ENCODE assay signal across 1 cellular context in genomic region chr1:51729156-51729823, GRCh38.
TF ChIP-seq lines count a peak whose summit lies in the region.

No MANE protein-coding gene starts in this region.

TF ChIP-seq in HepG2, 621 proteins besides CTCF, POLR2A, EP300 and RAD21 (continued from another document and continues in another):
- TF ChIP-seq, protein P1, sequence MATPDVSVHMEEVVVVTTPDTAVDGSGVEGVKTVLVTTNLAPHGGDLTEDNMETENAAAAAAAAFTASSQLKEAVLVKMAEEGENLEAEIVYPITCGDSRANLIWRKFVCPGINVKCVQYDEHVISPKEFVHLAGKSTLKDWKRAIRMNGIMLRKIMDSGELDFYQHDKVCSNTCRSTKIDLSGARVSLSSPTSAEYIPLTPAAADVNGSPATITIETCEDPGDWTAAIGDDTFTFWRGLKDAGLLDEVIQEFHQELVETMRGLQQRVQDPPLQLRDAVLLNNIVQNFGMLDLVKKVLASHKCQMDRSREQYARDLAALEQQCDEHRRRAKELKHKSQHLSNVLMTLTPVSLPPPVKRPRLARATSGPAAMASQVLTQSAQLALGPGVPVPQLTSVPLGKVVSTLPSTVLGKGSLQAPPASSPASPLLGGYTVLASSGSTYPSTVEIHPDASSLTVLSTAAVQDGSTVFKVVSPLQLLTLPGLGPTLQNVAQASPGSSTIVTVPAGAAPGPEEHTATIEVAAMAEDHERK (CRISPR knock-in tag; IDR thresholded peaks at IDR 0.05; ENCODE audit: low read depth), result no peak
- TF ChIP-seq ZNF124 (CRISPR knock-in tag; IDR thresholded peaks at IDR 0.05), result no peak
- no peak for TF ChIP-seq ZNF841 (CRISPR knock-in tag; IDR thresholded peaks at IDR 0.05; ENCODE audit: borderline replicate concordance)
- TF ChIP-seq ZNF205 (CRISPR knock-in tag; IDR thresholded peaks at IDR 0.05), result 0 out of 2 replicates have a peak, but pooled peaks have one; percentile 24
- no peak for TF ChIP-seq SMAD9 (CRISPR knock-in tag; IDR thresholded peaks at IDR 0.05)
- no peak for TF ChIP-seq RCOR2 (CRISPR knock-in tag; IDR thresholded peaks at IDR 0.05)
- no peak for TF ChIP-seq FOSL1 (CRISPR knock-in tag; IDR thresholded peaks at IDR 0.05; ENCODE audit: borderline replicate concordance)
- no peak; the same call in 1 of the 2 replicates for TF ChIP-seq ZBTB20 (CRISPR knock-in tag; IDR thresholded peaks at IDR 0.05; ENCODE audit: borderline replicate concordance, low read depth)
- TF ChIP-seq IRF2 (CRISPR knock-in tag; IDR thresholded peaks at IDR 0.05), result peak; percentile 25; the same call in 1 of the 2 replicates
- TF ChIP-seq, protein P2, sequence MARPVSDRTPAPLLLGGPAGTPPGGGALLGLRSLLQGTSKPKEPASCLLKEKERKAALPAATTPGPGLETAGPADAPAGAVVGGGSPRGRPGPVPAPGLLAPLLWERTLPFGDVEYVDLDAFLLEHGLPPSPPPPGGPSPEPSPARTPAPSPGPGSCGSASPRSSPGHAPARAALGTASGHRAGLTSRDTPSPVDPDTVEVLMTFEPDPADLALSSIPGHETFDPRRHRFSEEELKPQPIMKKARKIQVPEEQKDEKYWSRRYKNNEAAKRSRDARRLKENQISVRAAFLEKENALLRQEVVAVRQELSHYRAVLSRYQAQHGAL (CRISPR knock-in tag; IDR thresholded peaks at IDR 0.05; ENCODE audit: not compliant biosample characterization), result no peak
- no peak for TF ChIP-seq ISX (CRISPR knock-in tag; conservative IDR thresholded peaks at IDR 0.05)
- TF ChIP-seq PCBP2 (optimal IDR thresholded peaks at IDR 0.05; ENCODE audit: low read depth, low read length, poor library complexity, severe bottlenecking), result no peak
- no peak for TF ChIP-seq NONO (IDR thresholded peaks at IDR 0.05)
- peak; percentile 80 for TF ChIP-seq NONO (CRISPR knock-in tag; conservative IDR thresholded peaks at IDR 0.05)
- TF ChIP-seq, protein P3, sequence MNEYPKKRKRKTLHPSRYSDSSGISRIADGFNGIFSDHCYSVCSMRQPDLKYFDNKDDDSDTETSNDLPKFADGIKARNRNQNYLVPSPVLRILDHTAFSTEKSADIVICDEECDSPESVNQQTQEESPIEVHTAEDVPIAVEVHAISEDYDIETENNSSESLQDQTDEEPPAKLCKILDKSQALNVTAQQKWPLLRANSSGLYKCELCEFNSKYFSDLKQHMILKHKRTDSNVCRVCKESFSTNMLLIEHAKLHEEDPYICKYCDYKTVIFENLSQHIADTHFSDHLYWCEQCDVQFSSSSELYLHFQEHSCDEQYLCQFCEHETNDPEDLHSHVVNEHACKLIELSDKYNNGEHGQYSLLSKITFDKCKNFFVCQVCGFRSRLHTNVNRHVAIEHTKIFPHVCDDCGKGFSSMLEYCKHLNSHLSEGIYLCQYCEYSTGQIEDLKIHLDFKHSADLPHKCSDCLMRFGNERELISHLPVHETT (CRISPR knock-in tag; conservative IDR thresholded peaks at IDR 0.05), result no peak
- TF ChIP-seq ZSCAN12 (CRISPR knock-in tag; IDR thresholded peaks at IDR 0.05), result no peak
- no peak for TF ChIP-seq ADNP (CRISPR knock-in tag; IDR thresholded peaks at IDR 0.05)
- no peak for TF ChIP-seq ZNF333 (CRISPR knock-in tag; IDR thresholded peaks at IDR 0.05; ENCODE audit: borderline replicate concordance)
- TF ChIP-seq, protein P4, sequence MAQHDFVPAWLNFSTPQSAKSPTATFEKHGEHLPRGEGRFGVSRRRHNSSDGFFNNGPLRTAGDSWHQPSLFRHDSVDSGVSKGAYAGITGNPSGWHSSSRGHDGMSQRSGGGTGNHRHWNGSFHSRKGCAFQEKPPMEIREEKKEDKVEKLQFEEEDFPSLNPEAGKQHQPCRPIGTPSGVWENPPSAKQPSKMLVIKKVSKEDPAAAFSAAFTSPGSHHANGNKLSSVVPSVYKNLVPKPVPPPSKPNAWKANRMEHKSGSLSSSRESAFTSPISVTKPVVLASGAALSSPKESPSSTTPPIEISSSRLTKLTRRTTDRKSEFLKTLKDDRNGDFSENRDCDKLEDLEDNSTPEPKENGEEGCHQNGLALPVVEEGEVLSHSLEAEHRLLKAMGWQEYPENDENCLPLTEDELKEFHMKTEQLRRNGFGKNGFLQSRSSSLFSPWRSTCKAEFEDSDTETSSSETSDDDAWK (CRISPR knock-in tag; IDR thresholded peaks at IDR 0.05), result no peak
- peak; percentile 46; the same call in 1 of the 2 replicates for TF ChIP-seq ZFP90 (CRISPR knock-in tag; IDR thresholded peaks at IDR 0.05; ENCODE audit: borderline replicate concordance)
- no peak for TF ChIP-seq ZSCAN31 (CRISPR knock-in tag; IDR thresholded peaks at IDR 0.05; ENCODE audit: low read depth)
- TF ChIP-seq HIVEP1 (CRISPR knock-in tag; IDR thresholded peaks at IDR 0.05), result no peak
- TF ChIP-seq ZNF407 (CRISPR knock-in tag; IDR thresholded peaks at IDR 0.05; ENCODE audit: not compliant biosample characterization), result peak; percentile 68
- no peak for TF ChIP-seq SRF (IDR thresholded peaks at IDR 0.05; ENCODE audit: low read depth, low read length)
- no peak; the same call in 1 of the 2 replicates for TF ChIP-seq ZSCAN20 (CRISPR knock-in tag; IDR thresholded peaks at IDR 0.05; ENCODE audit: borderline replicate concordance)
- TF ChIP-seq CAMTA2 (CRISPR knock-in tag; IDR thresholded peaks at IDR 0.05; ENCODE audit: borderline replicate concordance), result 0 out of 2 replicates have a peak, but pooled peaks have one; percentile 24
- TF ChIP-seq KAT2B (IDR thresholded peaks at IDR 0.05; ENCODE audit: borderline replicate concordance, low read depth, low read length), result no peak
- TF ChIP-seq ZBTB37 (CRISPR knock-in tag; IDR thresholded peaks at IDR 0.05), result no peak
- TF ChIP-seq ATF7 (IDR thresholded peaks at IDR 0.05), result no peak
- TF ChIP-seq ATF7 (CRISPR knock-in tag; IDR thresholded peaks at IDR 0.05), result no peak
- TF ChIP-seq RNF2 (conservative IDR thresholded peaks at IDR 0.05; ENCODE audit: low read depth), result no peak
- TF ChIP-seq NKX3-1 (CRISPR knock-in tag; IDR thresholded peaks at IDR 0.05), result no peak
- TF ChIP-seq, protein P5, sequence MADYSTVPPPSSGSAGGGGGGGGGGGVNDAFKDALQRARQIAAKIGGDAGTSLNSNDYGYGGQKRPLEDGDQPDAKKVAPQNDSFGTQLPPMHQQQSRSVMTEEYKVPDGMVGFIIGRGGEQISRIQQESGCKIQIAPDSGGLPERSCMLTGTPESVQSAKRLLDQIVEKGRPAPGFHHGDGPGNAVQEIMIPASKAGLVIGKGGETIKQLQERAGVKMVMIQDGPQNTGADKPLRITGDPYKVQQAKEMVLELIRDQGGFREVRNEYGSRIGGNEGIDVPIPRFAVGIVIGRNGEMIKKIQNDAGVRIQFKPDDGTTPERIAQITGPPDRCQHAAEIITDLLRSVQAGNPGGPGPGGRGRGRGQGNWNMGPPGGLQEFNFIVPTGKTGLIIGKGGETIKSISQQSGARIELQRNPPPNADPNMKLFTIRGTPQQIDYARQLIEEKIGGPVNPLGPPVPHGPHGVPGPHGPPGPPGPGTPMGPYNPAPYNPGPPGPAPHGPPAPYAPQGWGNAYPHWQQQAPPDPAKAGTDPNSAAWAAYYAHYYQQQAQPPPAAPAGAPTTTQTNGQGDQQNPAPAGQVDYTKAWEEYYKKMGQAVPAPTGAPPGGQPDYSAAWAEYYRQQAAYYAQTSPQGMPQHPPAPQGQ (CRISPR knock-in tag; IDR thresholded peaks at IDR 0.05; ENCODE audit: borderline replicate concordance), result no peak
- TF ChIP-seq RNF219 (CRISPR knock-in tag; IDR thresholded peaks at IDR 0.05), result no peak
- TF ChIP-seq TCF7L2 (IDR thresholded peaks at IDR 0.05; ENCODE audit: low read depth, low read length), result no peak
- no peak for TF ChIP-seq ZNF354B (CRISPR knock-in tag; IDR thresholded peaks at IDR 0.05)
- TF ChIP-seq ATAD3A (CRISPR knock-in tag; IDR thresholded peaks at IDR 0.05), result no peak
